8 cellular contexts compared by ENCODE assay signal in the genomic region with DNA sequence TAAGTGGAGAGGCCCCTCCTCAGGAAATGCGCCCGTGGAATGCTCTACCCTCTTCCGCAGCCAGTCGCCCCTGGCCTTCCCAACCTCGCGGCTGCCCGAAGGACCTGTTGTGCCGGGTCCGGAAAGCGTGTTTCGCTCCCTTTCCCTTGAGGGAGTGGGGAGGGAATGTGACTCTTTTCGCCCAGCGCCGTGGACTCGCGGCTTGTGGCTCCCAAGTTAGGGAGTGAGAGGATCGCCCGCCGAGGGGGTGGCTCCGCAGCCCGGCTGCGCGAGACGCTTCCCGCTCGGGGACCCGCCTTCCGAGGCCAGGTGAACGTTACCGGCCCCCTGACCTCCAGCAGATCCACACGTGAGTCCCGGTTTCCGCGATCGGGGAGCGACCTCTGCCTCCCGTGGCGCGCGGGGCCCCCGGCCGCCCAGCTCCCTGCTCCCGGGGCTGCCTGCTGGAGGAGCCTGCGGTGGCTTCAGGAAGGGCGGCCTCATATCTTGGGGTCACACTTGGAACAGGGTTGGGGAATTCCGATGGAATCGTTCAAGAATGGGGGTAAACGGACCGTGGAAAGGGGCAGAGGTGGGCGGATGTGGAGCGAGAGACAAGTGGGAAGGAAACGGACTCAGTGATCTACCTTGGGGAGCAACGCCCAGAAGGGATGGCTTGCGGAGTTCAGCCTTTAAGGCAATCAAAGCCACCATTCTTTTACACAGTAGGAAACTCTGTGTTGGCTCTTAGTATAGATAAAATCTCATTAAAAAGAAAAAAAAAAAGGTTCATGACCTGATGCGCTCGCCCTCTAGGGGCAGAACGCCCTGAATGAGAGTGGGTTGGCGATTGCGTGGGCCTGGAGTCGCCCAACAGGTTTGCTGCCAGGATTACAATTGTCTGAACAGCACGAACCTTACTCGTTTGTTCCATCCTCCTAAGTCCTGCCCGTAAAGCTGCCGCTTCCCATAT. TPM values are rescaled to one million over a fixed set of nuclear protein-coding genes. Genes with fewer than 3 reads are reported as not detected.
A peak's percentile ranks its signal among the peaks of the same experiment; 100 is the strongest.
DNase-seq lines count a peak whose midpoint lies in the region; ATAC-seq and TF ChIP-seq lines count a peak whose summit lies in the region.

No MANE protein-coding gene starts in this region.

- peak overlapping the region; percentile 88 to 96 (median 94) for H3K27ac ChIP-seq in esophagus squamous epithelium

- H3K9me3 Mint-ChIP-seq in activated CD4-positive, alpha-beta memory T cell treated with anti-CD3 and anti-CD28 coated beads, Interleukin-2, amount 10 ng/mL, durations not matched to agents 7 days and 5 days = no peaks in the 10 kb centered on the region
- no peaks in the 10 kb centered on the region for H3K9me3 Mint-ChIP-seq in natural killer cell treated with Interleukin-12 subunit alpha and Interleukin-12 subunit beta and Interleukin-15 and Interleukin-18, amount 100 ng/mL, for 72 hours

- peaks cover 0 to 4% (median 0%) of the 10 kb centered on the region in 4 donors for H3K27me3 ChIP-seq in esophagus squamous epithelium

- CTCF ChIA-PET in activated CD4-positive, alpha-beta memory T cell treated with anti-CD3 and anti-CD28 coated beads, Interleukin-2, amount 10 ng/mL, durations not matched to agents 7 days and 5 days (lab: Charles Lee) = interaction anchor here (0.7 to 1.8 kb wide), 16 partner anchors 8 to 916 kb away, joined by 3 to 16 read pairs (median 4); partner anchors contain the start of gene HDDC2

- WGBS in esophagus squamous epithelium, 2 donors = 19 to 37% methylated on average over 18 to 25 of the region's 64 CpGs

- peaks cover 6% of the 10 kb centered on the region for H3K4me1 Mint-ChIP-seq in activated CD4-positive, alpha-beta memory T cell treated with anti-CD3 and anti-CD28 coated beads, Interleukin-2, amount 10 ng/mL, durations not matched to agents 7 days and 5 days
- H3K4me1 Mint-ChIP-seq in natural killer cell treated with Interleukin-12 subunit alpha and Interleukin-12 subunit beta and Interleukin-15 and Interleukin-18, amount 100 ng/mL, for 72 hours (ENCODE audit: low read depth in 2 of 2) = no peaks in the 10 kb centered on the region

- no peak for TF ChIP-seq POLR2A in esophagus squamous epithelium (IDR thresholded peaks at IDR 0.05)

- POLR2A ChIA-PET in activated CD4-positive, alpha-beta memory T cell treated with anti-CD3 and anti-CD28 coated beads, Interleukin-2, amount 10 ng/mL, durations not matched to agents 7 days and 5 days (lab: Charles Lee) = interaction anchor here (1.0 kb wide), 1 partner anchor 635 kb away, joined by 3 read pairs; no protein-coding TSS in a partner anchor

- H3K36me3 ChIP-seq in esophagus squamous epithelium = peaks cover 0 to 9% (median 0%) of the 10 kb centered on the region in 3 donors

- ATAC-seq in natural killer cell treated with Interleukin-12 subunit alpha and Interleukin-12 subunit beta and Interleukin-15 and Interleukin-18, amount 100 ng/mL, for 72 hours = peak in 1 of 2 donors; percentile 37
- ATAC-seq in HG02759 (IDR thresholded peaks at IDR 0.05; ENCODE audit: unreplicated experiment) = no peak

- peaks cover 0 to 55% (median 6%) of the 10 kb centered on the region in 3 donors for H3K4me1 ChIP-seq in esophagus squamous epithelium

- DNase-seq in Daoy (ENCODE audit: low read depth) = peak; percentile 26
- peak; percentile 69 for DNase-seq in HT-29 (ENCODE audit: low spot score)
- DNase-seq in activated CD4-positive, alpha-beta memory T cell treated with anti-CD3 and anti-CD28 coated beads, Interleukin-2, amount 10 ng/mL, durations not matched to agents 7 days and 5 days = peak; percentile 17
- no peak for DNase-seq in esophagus squamous epithelium (lab: John Stamatoyannopoulos, UW)
- DNase-seq in natural killer cell treated with Interleukin-12 subunit alpha and Interleukin-12 subunit beta and Interleukin-15 and Interleukin-18, amount 100 ng/mL, for 72 hours (ENCODE audit: low spot score) = no peak
- no peak for DNase-seq in OCI-M1 (lab: John Stamatoyannopoulos, UW)
- DNase-seq in NCI-H1436 treated with DMSO at 0.1 percent for 48 hours (lab: John Stamatoyannopoulos, UW) = no peak

- no peaks in the 10 kb centered on the region for H3K9me3 ChIP-seq in esophagus squamous epithelium

- H3K27me3 Mint-ChIP-seq in activated CD4-positive, alpha-beta memory T cell treated with anti-CD3 and anti-CD28 coated beads, Interleukin-2, amount 10 ng/mL, durations not matched to agents 7 days and 5 days = peaks cover 46% of the 10 kb centered on the region
- peaks cover 21 to 39% of the 10 kb centered on the region in 2 donors for H3K27me3 Mint-ChIP-seq in natural killer cell treated with Interleukin-12 subunit alpha and Interleukin-12 subunit beta and Interleukin-15 and Interleukin-18, amount 100 ng/mL, for 72 hours

- H3K27ac Mint-ChIP-seq in activated CD4-positive, alpha-beta memory T cell treated with anti-CD3 and anti-CD28 coated beads, Interleukin-2, amount 10 ng/mL, durations not matched to agents 7 days and 5 days = no peak overlapping the region
- no peak overlapping the region for H3K27ac Mint-ChIP-seq in natural killer cell treated with Interleukin-12 subunit alpha and Interleukin-12 subunit beta and Interleukin-15 and Interleukin-18, amount 100 ng/mL, for 72 hours

- peak overlapping the region; percentile 69 to 76 (median 74) for H3K4me3 ChIP-seq in esophagus squamous epithelium

- no peaks in the 10 kb centered on the region for H3K36me3 Mint-ChIP-seq in activated CD4-positive, alpha-beta memory T cell treated with anti-CD3 and anti-CD28 coated beads, Interleukin-2, amount 10 ng/mL, durations not matched to agents 7 days and 5 days (ENCODE audit: low read depth)
- H3K36me3 Mint-ChIP-seq in natural killer cell treated with Interleukin-12 subunit alpha and Interleukin-12 subunit beta and Interleukin-15 and Interleukin-18, amount 100 ng/mL, for 72 hours = no peaks in the 10 kb centered on the region

- H3K4me3 Mint-ChIP-seq in activated CD4-positive, alpha-beta memory T cell treated with anti-CD3 and anti-CD28 coated beads, Interleukin-2, amount 10 ng/mL, durations not matched to agents 7 days and 5 days = peak overlapping the region; percentile 55
- peak overlapping the region; percentile 65 for H3K4me3 Mint-ChIP-seq in natural killer cell treated with Interleukin-12 subunit alpha and Interleukin-12 subunit beta and Interleukin-15 and Interleukin-18, amount 100 ng/mL, for 72 hours

- peak; percentile 15 to 66 (median 26) for TF ChIP-seq CTCF in esophagus squamous epithelium (IDR thresholded peaks at IDR 0.05)

- intact Hi-C loops in esophagus squamous epithelium (cut with DNase I) = loop anchor here (10.0 kb wide), 1 partner anchor 140 kb away; no protein-coding TSS in a partner anchor

RNA-seq across cellular contexts. Expression of gene TPD52L1, which starts 0.9 kb away (rescaled TPM):
- 4.9 and 6.4 TPM in 2 replicates for total RNA-seq in Daoy (2014; rRNA removed; shearing (Covaris generic))
- 53.9 and 56.9 TPM in 2 replicates for total RNA-seq in HT-29 (2014; rRNA removed; shearing (Covaris generic))
- not detected for total RNA-seq in activated CD4-positive, alpha-beta memory T cell treated with anti-CD3 and anti-CD28 coated beads, Interleukin-2, amount 10 ng/mL, durations not matched to agents 7 days and 5 days
- 100 to 1,000 TPM; 202 to 409 (median 275) TPM for total RNA-seq in esophagus squamous epithelium
- total RNA-seq in natural killer cell treated with Interleukin-12 subunit alpha and Interleukin-12 subunit beta and Interleukin-15 and Interleukin-18, amount 100 ng/mL, for 72 hours = not detected

Comparison
In these comparisons a context has a peak if more than half of its experiments do, and no peak if none do; other contexts are left out.
1. DNase-seq: peak in Daoy (single experiment), HT-29 (single experiment) and activated CD4-positive, alpha-beta memory T cell treated with anti-CD3 and anti-CD28 coated beads, Interleukin-2, amount 10 ng/mL, durations not matched to agents 7 days and 5 days (single experiment); none in esophagus squamous epithelium (single experiment), natural killer cell treated with Interleukin-12 subunit alpha and Interleukin-12 subunit beta and Interleukin-15 and Interleukin-18, amount 100 ng/mL, for 72 hours (single experiment), OCI-M1 (single experiment) and NCI-H1436 treated with DMSO at 0.1 percent for 48 hours (single experiment).